ENCODE assay signal across 19 cellular contexts in genomic region chr1:109207472-109208103, GRCh38.
"Had no signal": no experiment of that assay in that cellular context is flagged by ENCODE, and none has a peak within 500 bp of the region (broad histone marks: within the 10 kb centered on the region; RNA-seq: fewer than 3 reads in every experiment).

No MANE protein-coding gene starts in this region.

- H3K9me3 ChIP-seq: adrenal gland had no signal

- H3K27me3 ChIP-seq: adrenal gland had no signal

- H3K4me3 ChIP-seq: adrenal gland had no signal

- H3K27ac ChIP-seq: adrenal gland had no signal

- H3K4me1 ChIP-seq: adrenal gland had no signal

- H3K36me3 ChIP-seq: adrenal gland had no signal

- DNase-seq: activated CD4-positive, alpha-beta T cell treated with anti-CD3 and anti-CD28 coated beads for 48 hours; activated CD4-positive, alpha-beta T cell treated with anti-CD3 and anti-CD28 coated beads, Interleukin-2, amount 50 U/mL, for 48 hours; activated CD4-positive, CD25-positive, alpha-beta regulatory T cell treated with anti-CD3 and anti-CD28 coated beads, Interleukin-2, amount 50 U/mL, for 72 hours; activated naive CD4-positive, alpha-beta T cell treated with anti-CD3 and anti-CD28 coated beads, Interleukin-2, amount 50 U/mL, for 16 hours; activated naive CD8-positive, alpha-beta T cell treated with anti-CD3 and anti-CD28 coated beads, Interleukin-2, amount 10 ng/mL, durations not matched to agents 7 days and 5 days; activated T-cell treated with anti-CD3 and anti-CD28 coated beads, Interleukin-2, amount 50 U/mL, for 1 hour; aorta; central memory CD4-positive, alpha-beta T cell; Kasumi-1; NCI-H1048; NCI-H146; NCI-H187 treated with DMSO at 0.1 percent for 48 hours; NCI-H2081 treated with DMSO at 0.1 percent for 48 hours; NCI-H446; SIG-M5; T-helper 17 cell; T-helper 9 cell had no signal

- ATAC-seq: T-helper 17 cell, WTC11 had no signal
